In genomic region chr1:242430956-242431355, GRCh38 we compare ENCODE assay signal across 25 cellular contexts.
"Had no signal": no experiment of that assay in that cellular context is flagged by ENCODE, and none has a peak within 500 bp of the region (broad histone marks: within the 10 kb centered on the region; RNA-seq: fewer than 3 reads in every experiment).

No MANE protein-coding gene starts in this region.

- H3K27me3 ChIP-seq: esophagus squamous epithelium, gastrocnemius medialis, heart right ventricle, left lung had no signal

- H3K9me3 ChIP-seq: gastrocnemius medialis, left lung, mucosa of descending colon had no signal

- DNase-seq: cortex of kidney; effector CD8-positive, alpha-beta T cell; effector memory CD8-positive, alpha-beta T cell; endodermal cell; erythroblast; esophagus squamous epithelium; foreskin fibroblast; foreskin melanocyte; gastrocnemius medialis; glutamatergic neuron; heart right ventricle; hippocampal formation; left cardiac atrium; left lung; left ventricle myocardium superior; lower lobe of right lung; mesenchymal stem cell; mucosa of descending colon; naive B cell; naive thymus-derived CD8-positive, alpha-beta T cell had no signal

- H3K4me1 ChIP-seq: esophagus squamous epithelium, gastrocnemius medialis, heart right ventricle, left lung, lower lobe of right lung had no signal

- H3K4me3 ChIP-seq: esophagus squamous epithelium, gastrocnemius medialis, heart right ventricle, left lung, lower lobe of right lung, mucosa of descending colon had no signal

- FAIRE-seq: endometrium, islet of Langerhans, keratinocyte had no signal

- ATAC-seq: effector memory CD8-positive, alpha-beta T cell; esophagus mucosa; gastrocnemius medialis; heart right ventricle; left cardiac atrium; left lung; left ventricle myocardium superior; lower lobe of right lung; mucosa of descending colon; naive thymus-derived CD8-positive, alpha-beta T cell had no signal

- H3K27ac ChIP-seq: epithelial cell of prostate, esophagus squamous epithelium, gastrocnemius medialis, heart right ventricle, left lung, lower lobe of right lung had no signal

- H3K36me3 ChIP-seq: esophagus squamous epithelium, gastrocnemius medialis, heart right ventricle, left lung, lower lobe of right lung had no signal
